Comparison of ENCODE assay signal across 23 cellular contexts in the genomic region with DNA sequence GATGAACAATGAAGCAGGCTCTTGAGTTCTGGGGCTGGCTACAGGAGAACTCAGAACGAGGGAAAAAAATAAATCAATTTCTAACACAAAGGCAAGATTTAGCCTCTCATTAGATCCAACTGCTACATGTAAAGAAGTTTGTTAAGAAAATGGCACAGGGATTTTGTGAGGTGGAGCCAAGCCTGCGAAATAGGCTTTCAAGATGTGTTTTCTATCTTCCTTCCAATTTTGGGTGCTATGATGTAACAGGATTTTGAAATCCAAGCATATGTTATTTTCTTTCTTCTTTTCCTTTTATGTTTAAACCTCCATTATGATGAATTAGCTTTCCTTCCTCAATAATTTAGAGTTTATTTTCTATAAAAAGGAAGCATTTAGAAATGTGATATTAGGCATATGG.
"Had no signal": no experiment of that assay in that cellular context is flagged by ENCODE, and none has a peak within 500 bp of the region (broad histone marks: within the 10 kb centered on the region; RNA-seq: fewer than 3 reads in every experiment).

No MANE protein-coding gene starts in this region.

- H3K4me3 ChIP-seq: body of pancreas, cardiac muscle cell, coronary artery, heart left ventricle, tibial nerve had no signal

- H3K9me3 ChIP-seq: body of pancreas, heart left ventricle, tibial nerve had no signal

- H3K4me1 ChIP-seq: body of pancreas, heart left ventricle, tibial nerve had no signal

- H3K27me3 ChIP-seq: body of pancreas, cardiac muscle cell, heart left ventricle, tibial nerve had no signal

- DNase-seq: activated B cell treated with CpG ODN at 0.5 μM for 24 hours; activated CD4-positive, alpha-beta T cell treated with anti-CD3 and anti-CD28 coated beads, Interleukin-2, amount 50 U/mL, for 1 hour; activated CD8-positive, alpha-beta T cell treated with anti-CD3 and anti-CD28 coated beads, Interleukin-2, amount 10 ng/mL, durations not matched to agents 7 days and 5 days; activated naive CD4-positive, alpha-beta T cell treated with Interleukin-2 at 50 U/mL for 16 hours; activated T-cell treated with anti-CD3 and anti-CD28 coated beads for 4 hours; activated T-cell treated with anti-CD3 and anti-CD28 coated beads, Interleukin-2, amount 50 U/mL, for 72 hours; aorta; body of pancreas; cerebellar nuclear complex; effector memory CD8-positive, alpha-beta T cell; erythroblast; foreskin fibroblast; heart left ventricle; midbrain; naive thymus-derived CD4-positive, alpha-beta T cell; right cardiac atrium; stimulated activated CD4-positive, alpha-beta T cell treated with anti-CD3 and anti-CD28 coated beads, Interleukin-15, amount 100 ng/mL, for 24 hours; stimulated activated CD4-positive, alpha-beta T cell treated with anti-CD3 and anti-CD28 coated beads, Interleukin-2, amount 100 ng/mL, for 24 hours; stimulated activated naive CD4-positive, alpha-beta T cell; T-helper 2 cell had no signal

- H3K27ac ChIP-seq: body of pancreas, cardiac muscle cell, coronary artery, heart left ventricle, tibial nerve had no signal

- H3K36me3 ChIP-seq: cardiac muscle cell, heart left ventricle, tibial nerve had no signal
